19 cellular contexts compared by ENCODE assay signal in genomic region chr5:4924581-4924980, GRCh38.
DNase-seq lines count a peak whose midpoint lies in the region; ATAC-seq, FAIRE-seq and TF ChIP-seq lines count a peak whose summit lies in the region.
"Had no signal": no experiment of that assay in that cellular context is flagged by ENCODE, and none has a peak within 500 bp of the region (broad histone marks: within the 10 kb centered on the region; RNA-seq: fewer than 3 reads in every experiment).

No MANE protein-coding gene starts in this region.

- no peaks in the 10 kb centered on the region for H3K36me3 Mint-ChIP-seq in astrocyte (ENCODE audit: low read depth, unreplicated experiment)

- peak overlapping the region; percentile 8 for H3K4me2 ChIP-seq in astrocyte (ENCODE audit: low read length)
- H3K4me2 ChIP-seq: SK-N-SH had no signal

- H3K4me3 Mint-ChIP-seq in astrocyte (ENCODE audit: unreplicated experiment): no peak overlapping the region

- TF ChIP-seq CTCF in astrocyte (IDR thresholded peaks at IDR 0.05; ENCODE audit: insufficient read depth, low read depth, low read length) (no peak), fibroblast of the aortic adventitia (IDR thresholded peaks at IDR 0.05; ENCODE audit: insufficient read depth, low read length) (no peak), omental fat pad (IDR thresholded peaks at IDR 0.05) (no peak), upper lobe of left lung (IDR thresholded peaks at IDR 0.05) (no peak)

- H3K4me1 Mint-ChIP-seq in astrocyte (ENCODE audit: low read depth, unreplicated experiment): peaks cover 17% of the 10 kb centered on the region

- H3K27ac Mint-ChIP-seq in astrocyte (ENCODE audit: unreplicated experiment): peak overlapping the region; percentile 79

- H3K4me1 ChIP-seq in astrocyte (ENCODE audit: insufficient read depth, low read length): peaks cover 6% of the 10 kb centered on the region
- H3K4me1 ChIP-seq in upper lobe of left lung: no peaks in the 10 kb centered on the region

- H4K20me1 ChIP-seq in astrocyte (ENCODE audit: insufficient read depth, low read length): no peaks in the 10 kb centered on the region

- no peak overlapping the region for H3K4me3 ChIP-seq in astrocyte (ENCODE audit: insufficient read depth, low read depth, low read length)
- H3K4me3 ChIP-seq in fibroblast of the aortic adventitia (ENCODE audit: low read depth, low read length): no peak overlapping the region
- H3K4me3 ChIP-seq in upper lobe of left lung: no peak overlapping the region

- no peaks in the 10 kb centered on the region for H3K9me3 ChIP-seq in astrocyte (ENCODE audit: insufficient read depth, low read depth, low read length)
- no peaks in the 10 kb centered on the region for H3K9me3 ChIP-seq in upper lobe of left lung
- H3K9me3 ChIP-seq: SK-N-SH had no signal

- H3K27me3 ChIP-seq in astrocyte (ENCODE audit: insufficient read depth, low read length) (peaks cover 2% of the 10 kb centered on the region), upper lobe of left lung (no peaks in the 10 kb centered on the region)

- TF ChIP-seq EP300 in upper lobe of left lung (IDR thresholded peaks at IDR 0.05): no peak

- in situ Hi-C loops in KBM-7 (cut with MboI; ENCODE audit: low pct_unique_long_range_greater_than_20kb, low sequenced_read_pairs): no loop called here

- peaks cover 1% of the 10 kb centered on the region for H3K27me3 Mint-ChIP-seq in astrocyte (ENCODE audit: low read depth, unreplicated experiment)

- peak overlapping the region; percentile 9 for H2AFZ ChIP-seq in astrocyte (ENCODE audit: low read depth, low read length)

- H3K9ac ChIP-seq in astrocyte (ENCODE audit: low read length): no peak overlapping the region
- H3K9ac ChIP-seq: SK-N-SH had no signal

- H3K79me2 ChIP-seq in astrocyte (ENCODE audit: insufficient read depth, low read length): no peaks in the 10 kb centered on the region

- DNase-seq in Daoy (ENCODE audit: low read depth): peak; percentile 46
- DNase-seq in astrocyte (ENCODE audit: low read depth): peak; percentile 97
- DNase-seq in fibroblast of the aortic adventitia (ENCODE audit: low read depth): peak; percentile 38
- no peak for DNase-seq in omental fat pad (ENCODE audit: low spot score)
- no peak for DNase-seq in KBM-7
- DNase-seq in upper lobe of left lung: no peak
- DNase-seq: AML-193, COR-L47, DMS53, H7, NCI-H1048, NCI-H146, NCI-H2081, NCI-H510A, NCI-H82, SHP77, SK-N-SH had no signal

- ATAC-seq in omental fat pad (ENCODE audit: low FRiP score) (peak; percentile 92), GM21390 (IDR thresholded peaks at IDR 0.05; ENCODE audit: unreplicated experiment) (no peak), HG02852 (IDR thresholded peaks at IDR 0.05; ENCODE audit: unreplicated experiment) (no peak), upper lobe of left lung (ENCODE audit: low FRiP score in 2 of 2) (no peak)

- no peaks in the 10 kb centered on the region for H3K36me3 ChIP-seq in astrocyte (ENCODE audit: insufficient read depth, low read length)
- no peaks in the 10 kb centered on the region for H3K36me3 ChIP-seq in upper lobe of left lung

- TF ChIP-seq POLR2A in upper lobe of left lung (IDR thresholded peaks at IDR 0.05): no peak

- peaks cover 2% of the 10 kb centered on the region for H3K9me3 Mint-ChIP-seq in astrocyte (ENCODE audit: unreplicated experiment)

- H3K27ac ChIP-seq in astrocyte (ENCODE audit: low read depth, low read length) (peak overlapping the region; percentile 44), upper lobe of left lung (no peak overlapping the region)

- WGBS in upper lobe of left lung, 2 donors: 65 to 73% methylated on average over 4 of the region's 4 CpGs

- no peak for FAIRE-seq in astrocyte (lab: Jason Lieb, UNC)

Comparison
In these comparisons a context has a peak if more than half of its experiments do, and no peak if none do; other contexts are left out.
1. DNase-seq: peak in Daoy (single experiment), astrocyte (single experiment) and fibroblast of the aortic adventitia (single experiment); none in omental fat pad (single experiment), KBM-7 (single experiment) and upper lobe of left lung (0 of 2).